Comparison of ENCODE assay signal across 8 cellular contexts in genomic region chr1:221725683-221726330, GRCh38. TPM values are rescaled to one million over a fixed set of nuclear protein-coding genes. Genes with fewer than 3 reads are reported as not detected.
DNase-seq lines count a peak whose midpoint lies in the region; ATAC-seq and TF ChIP-seq lines count a peak whose summit lies in the region.

No MANE protein-coding gene starts in this region.

- H3K27me3 Mint-ChIP-seq in activated CD4-positive, alpha-beta memory T cell treated with anti-CD3 and anti-CD28 coated beads for 36 hours = no peaks in the 10 kb centered on the region

- peaks cover 4% of the 10 kb centered on the region for H3K4me1 ChIP-seq in mucosa of descending colon (ENCODE audit: low read depth)
- peaks cover 3% of the 10 kb centered on the region for H3K4me1 ChIP-seq in BE2C

- no peak for DNase-seq in activated CD4-positive, alpha-beta memory T cell treated with anti-CD3 and anti-CD28 coated beads for 36 hours
- DNase-seq in mucosa of descending colon = no peak
- no peak for DNase-seq in BE2C
- DNase-seq in posterior cingulate gyrus = no peak
- no peak for DNase-seq in inferior parietal cortex (ENCODE audit: extremely low spot score)

- H3K36me3 ChIP-seq in mucosa of descending colon (ENCODE audit: low read depth) (no peaks in the 10 kb centered on the region), BE2C (peaks cover 30% of the 10 kb centered on the region)

- H3K9me3 ChIP-seq in mucosa of descending colon = peaks cover 4% of the 10 kb centered on the region
- H3K9me3 ChIP-seq in BE2C = peaks cover 6% of the 10 kb centered on the region

- ATAC-seq in GM18502 (IDR thresholded peaks at IDR 0.05; ENCODE audit: poor library complexity, unreplicated experiment) = peak; percentile 18
- peak; percentile 12 for ATAC-seq in HG02852 (IDR thresholded peaks at IDR 0.05; ENCODE audit: unreplicated experiment)
- peak; percentile 59 for ATAC-seq in mucosa of descending colon
- no peak for ATAC-seq in HG02798 (IDR thresholded peaks at IDR 0.05; ENCODE audit: poor library complexity, unreplicated experiment)

- POLR2A ChIA-PET in activated CD4-positive, alpha-beta memory T cell treated with anti-CD3 and anti-CD28 coated beads for 36 hours (lab: Charles Lee) = interaction anchor here (1.3 to 2.2 kb wide), 4 partner anchors 13 to 287 kb away, joined by 4 to 12 read pairs (median 7); partner anchors contain the start of gene DUSP10

- peak overlapping the region; percentile 59 for H3K4me3 Mint-ChIP-seq in activated CD4-positive, alpha-beta memory T cell treated with anti-CD3 and anti-CD28 coated beads for 36 hours

- no peak overlapping the region for H3K4me3 ChIP-seq in mucosa of descending colon
- H3K4me3 ChIP-seq in BE2C (ENCODE audit: low read depth, low read length) = no peak overlapping the region

- TF ChIP-seq CTCF in mucosa of descending colon (IDR thresholded peaks at IDR 0.05) (no peak), BE2C (IDR thresholded peaks at IDR 0.05; ENCODE audit: low read depth, low read length) (no peak)

- no peaks in the 10 kb centered on the region for H3K27me3 ChIP-seq in BE2C

- peaks cover 21% of the 10 kb centered on the region for H3K9me3 Mint-ChIP-seq in activated CD4-positive, alpha-beta memory T cell treated with anti-CD3 and anti-CD28 coated beads for 36 hours

- H3K4me1 Mint-ChIP-seq in activated CD4-positive, alpha-beta memory T cell treated with anti-CD3 and anti-CD28 coated beads for 36 hours (ENCODE audit: low read depth) = peaks cover 80% of the 10 kb centered on the region

- CTCF ChIA-PET in activated CD4-positive, alpha-beta memory T cell treated with anti-CD3 and anti-CD28 coated beads for 36 hours (lab: Charles Lee) = interaction anchor here (1.2 to 1.4 kb wide), 4 partner anchors 8 to 18 kb away, joined by 3 to 5 read pairs (median 4); partner anchors contain the start of gene DUSP10

- intact Hi-C loops in activated CD4-positive, alpha-beta memory T cell treated with anti-CD3 and anti-CD28 coated beads for 36 hours (cut with micrococcal nuclease) = loop anchor here (1.0 kb wide), 5 partner anchors 14 to 268 kb away; no protein-coding TSS in a partner anchor
- intact Hi-C loops in mucosa of descending colon (cut with DNase I, micrococcal nuclease) = no loop called here
- intact Hi-C loops in posterior cingulate gyrus (cut with DNase I) = no loop called here

- peaks cover 37% of the 10 kb centered on the region for H3K36me3 Mint-ChIP-seq in activated CD4-positive, alpha-beta memory T cell treated with anti-CD3 and anti-CD28 coated beads for 36 hours

- H3K27ac Mint-ChIP-seq in activated CD4-positive, alpha-beta memory T cell treated with anti-CD3 and anti-CD28 coated beads for 36 hours = peak overlapping the region; percentile 96

RNA-seq across cellular contexts. Expression of gene DUSP10, which starts 16.1 kb away (rescaled TPM):
- 1 to 10 TPM; 8.8 to 8.9 TPM for total RNA-seq in activated CD4-positive, alpha-beta memory T cell treated with anti-CD3 and anti-CD28 coated beads for 36 hours
- 10 to 100 TPM in 1 of 3 donors, 1 to 10 TPM in 2; 1.9 to 27.2 (median 4.3) TPM for total RNA-seq in mucosa of descending colon
- 17.0 TPM for polyA plus RNA-seq in BE2C (2012; ENCODE audit: insufficient read depth, insufficient read length, low read depth)
